Comparison of ENCODE assay signal across 23 cellular contexts in genomic region chr1:47618222-47618720, GRCh38.
"Had no signal": no experiment of that assay in that cellular context is flagged by ENCODE, and none has a peak within 500 bp of the region (broad histone marks: within the 10 kb centered on the region; RNA-seq: fewer than 3 reads in every experiment).

No MANE protein-coding gene starts in this region.

- H3K4me3 Mint-ChIP-seq: activated naive CD4-positive, alpha-beta T cell treated with anti-CD3 and anti-CD28 coated beads for 36 hours; activated T-cell treated with anti-CD3 and anti-CD28 coated beads, Interleukin-2, amount 50 U/mL, for 72 hours; dendritic cell treated with granulocyte-macrophage colony-stimulating factor and Interleukin-4, amounts not matched to agents 40 ng/mL and 50 ng/mL, for 4 days; naive thymus-derived CD4-positive, alpha-beta T cell; neural progenitor cell; stimulated activated memory B cell treated with anti-CD40 and anti-IgM and Interleukin-4, amounts not matched to agents 10 μg/mL and 1 μg/mL and 100 μg/mL, for 72 hours; T-helper 17 cell had no signal

- H3K4me1 ChIP-seq: gastroesophageal sphincter, lower lobe of right lung, neural progenitor cell, sigmoid colon, stomach, suprapubic skin, tibial nerve had no signal

- ATAC-seq: gastroesophageal sphincter; lower lobe of right lung; naive thymus-derived CD4-positive, alpha-beta T cell; stimulated activated memory B cell treated with anti-CD40 and anti-IgM and Interleukin-4, amounts not matched to agents 10 μg/mL and 1 μg/mL and 100 μg/mL, for 72 hours; T-helper 17 cell had no signal

- H3K36me3 Mint-ChIP-seq: naive thymus-derived CD4-positive, alpha-beta T cell; neural progenitor cell; stimulated activated memory B cell treated with anti-CD40 and anti-IgM and Interleukin-4, amounts not matched to agents 10 μg/mL and 1 μg/mL and 100 μg/mL, for 72 hours had no signal

- H3K4me1 Mint-ChIP-seq: neural progenitor cell; stimulated activated memory B cell treated with anti-CD40 and anti-IgM and Interleukin-4, amounts not matched to agents 10 μg/mL and 1 μg/mL and 100 μg/mL, for 72 hours; T-helper 17 cell had no signal

- DNase-seq: activated CD4-positive, alpha-beta T cell treated with anti-CD3 and anti-CD28 coated beads for 48 hours; activated effector memory CD4-positive, alpha-beta T cell treated with Interleukin-2 at 50 U/mL for 16 hours; activated naive CD4-positive, alpha-beta T cell treated with anti-CD3 and anti-CD28 coated beads for 36 hours; activated T-cell treated with anti-CD3 and anti-CD28 coated beads, Interleukin-2, amount 50 U/mL, for 72 hours; amygdala; effector CD8-positive, alpha-beta T cell; hypothalamus; left colon; lower lobe of right lung; naive thymus-derived CD4-positive, alpha-beta T cell; sigmoid colon; stimulated activated CD4-positive, alpha-beta T cell treated with anti-CD3 and anti-CD28 coated beads, Interleukin-15, amount 100 ng/mL, for 24 hours; stomach; SW 1271; T-helper 17 cell had no signal

- H3K9me3 Mint-ChIP-seq: activated naive CD4-positive, alpha-beta T cell treated with anti-CD3 and anti-CD28 coated beads for 36 hours; activated T-cell treated with anti-CD3 and anti-CD28 coated beads, Interleukin-2, amount 50 U/mL, for 72 hours; dendritic cell treated with granulocyte-macrophage colony-stimulating factor and Interleukin-4, amounts not matched to agents 40 ng/mL and 50 ng/mL, for 4 days; stimulated activated memory B cell treated with anti-CD40 and anti-IgM and Interleukin-4, amounts not matched to agents 10 μg/mL and 1 μg/mL and 100 μg/mL, for 72 hours had no signal

- H3K9me3 ChIP-seq: gastroesophageal sphincter, lower lobe of right lung, sigmoid colon, stomach, suprapubic skin, tibial nerve had no signal

- H3K4me3 ChIP-seq: cardiac muscle cell, gastroesophageal sphincter, lower lobe of right lung, neural progenitor cell, sigmoid colon, smooth muscle cell, stomach, suprapubic skin, tibial nerve had no signal

- H3K36me3 ChIP-seq: cardiac muscle cell, gastroesophageal sphincter, lower lobe of right lung, neural progenitor cell, sigmoid colon, stomach, suprapubic skin, tibial nerve had no signal

- H3K27ac ChIP-seq: cardiac muscle cell, gastroesophageal sphincter, lower lobe of right lung, neural progenitor cell, sigmoid colon, stomach, suprapubic skin, tibial nerve had no signal

- H3K27me3 ChIP-seq: cardiac muscle cell, neural progenitor cell, sigmoid colon, suprapubic skin, tibial nerve had no signal

- H3K27ac Mint-ChIP-seq: activated naive CD4-positive, alpha-beta T cell treated with anti-CD3 and anti-CD28 coated beads for 36 hours; activated T-cell treated with anti-CD3 and anti-CD28 coated beads, Interleukin-2, amount 50 U/mL, for 72 hours; dendritic cell treated with granulocyte-macrophage colony-stimulating factor and Interleukin-4, amounts not matched to agents 40 ng/mL and 50 ng/mL, for 4 days; naive thymus-derived CD4-positive, alpha-beta T cell; neural progenitor cell; stimulated activated memory B cell treated with anti-CD40 and anti-IgM and Interleukin-4, amounts not matched to agents 10 μg/mL and 1 μg/mL and 100 μg/mL, for 72 hours; T-helper 17 cell had no signal
